Comparison of ENCODE assay signal across 2 cellular contexts in genomic region chr17:44109312-44109630, GRCh38.
TF ChIP-seq lines count a peak whose summit lies in the region.

No MANE protein-coding gene starts in this region.

TF ChIP-seq in HCT116, 20 proteins besides CTCF, POLR2A, EP300 and RAD21:
- TF ChIP-seq ZFX (IDR thresholded peaks at IDR 0.05): no peak
- no peak for TF ChIP-seq EGR1 (IDR thresholded peaks at IDR 0.05; ENCODE audit: low read depth)
- no peak for TF ChIP-seq POLR2AphosphoS5 (IDR thresholded peaks at IDR 0.05; ENCODE audit: low read depth, low read length)
- TF ChIP-seq EZH2 (IDR thresholded peaks at IDR 0.05): no peak
- no peak for TF ChIP-seq CBX3 (IDR thresholded peaks at IDR 0.05; ENCODE audit: low read depth)

TF ChIP-seq in GM12878, 131 proteins besides CTCF, POLR2A, EP300 and RAD21:
- TF ChIP-seq ZNF622 (IDR thresholded peaks at IDR 0.05): no peak
- TF ChIP-seq, protein P1, sequence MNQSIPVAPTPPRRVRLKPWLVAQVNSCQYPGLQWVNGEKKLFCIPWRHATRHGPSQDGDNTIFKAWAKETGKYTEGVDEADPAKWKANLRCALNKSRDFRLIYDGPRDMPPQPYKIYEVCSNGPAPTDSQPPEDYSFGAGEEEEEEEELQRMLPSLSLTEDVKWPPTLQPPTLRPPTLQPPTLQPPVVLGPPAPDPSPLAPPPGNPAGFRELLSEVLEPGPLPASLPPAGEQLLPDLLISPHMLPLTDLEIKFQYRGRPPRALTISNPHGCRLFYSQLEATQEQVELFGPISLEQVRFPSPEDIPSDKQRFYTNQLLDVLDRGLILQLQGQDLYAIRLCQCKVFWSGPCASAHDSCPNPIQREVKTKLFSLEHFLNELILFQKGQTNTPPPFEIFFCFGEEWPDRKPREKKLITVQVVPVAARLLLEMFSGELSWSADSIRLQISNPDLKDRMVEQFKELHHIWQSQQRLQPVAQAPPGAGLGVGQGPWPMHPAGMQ (IDR thresholded peaks at IDR 0.05; ENCODE audit: borderline replicate concordance): no peak
- no peak for TF ChIP-seq DPF2 (IDR thresholded peaks at IDR 0.05)
- TF ChIP-seq EZH2 (IDR thresholded peaks at IDR 0.05; ENCODE audit: borderline replicate concordance, control insufficient read depth, low read depth, low read length): no peak
- TF ChIP-seq BRCA1 (IDR thresholded peaks at IDR 0.05; ENCODE audit: low read depth, low read length): no peak
- no peak for TF ChIP-seq ATF7 (IDR thresholded peaks at IDR 0.05; ENCODE audit: low read depth)
- TF ChIP-seq ZNF274 (IDR thresholded peaks at IDR 0.05; ENCODE audit: insufficient read depth, insufficient read length): no peak
- no peak for TF ChIP-seq MYB (IDR thresholded peaks at IDR 0.05; ENCODE audit: borderline replicate concordance, low read depth, low read length)
- TF ChIP-seq TCF12 (IDR thresholded peaks at IDR 0.05; ENCODE audit: low read depth, low read length): no peak
- TF ChIP-seq YY1 (IDR thresholded peaks at IDR 0.05; ENCODE audit: low read depth, low read length): no peak
TF ChIP-seq in GM12878: peak in this region for 0.
